ENCODE assay signal across 1 cellular context in the genomic region with DNA sequence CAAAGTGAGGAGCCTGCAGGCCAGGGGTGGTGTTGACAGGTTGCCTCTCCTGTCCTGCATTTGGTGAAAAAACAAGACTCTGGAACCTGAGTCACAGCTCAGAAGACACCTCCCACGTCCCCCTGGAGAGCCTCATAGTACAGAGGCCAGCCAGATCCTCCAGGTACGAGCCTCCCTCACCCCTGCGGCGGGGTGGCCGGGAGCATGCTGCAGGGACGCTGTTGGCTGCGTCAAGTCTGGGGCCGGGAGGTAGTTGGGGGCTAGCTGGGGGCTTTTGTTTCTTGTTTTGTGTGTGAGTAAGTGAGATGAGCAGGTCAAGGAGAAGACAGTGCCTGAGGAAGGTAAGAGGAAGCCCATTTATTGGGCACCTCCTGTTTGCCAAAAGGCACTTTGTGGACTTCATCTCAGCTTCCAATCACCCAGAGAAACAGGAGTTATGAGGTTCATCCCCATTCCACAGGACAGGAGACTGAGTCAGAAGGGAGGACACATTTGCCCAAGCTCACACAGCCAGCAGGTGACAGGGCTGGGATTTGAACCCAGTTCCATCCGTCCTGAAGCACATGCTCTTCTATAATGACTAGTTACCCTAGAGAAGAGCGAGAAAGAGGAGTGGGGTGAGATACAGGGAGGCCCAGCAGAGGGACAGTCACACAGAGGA.
TF ChIP-seq lines count a peak whose summit lies in the region.

No MANE protein-coding gene starts in this region.

TF ChIP-seq in HepG2, 621 proteins besides CTCF, POLR2A, EP300 and RAD21 (continued from another document):
- TF ChIP-seq, protein P1, sequence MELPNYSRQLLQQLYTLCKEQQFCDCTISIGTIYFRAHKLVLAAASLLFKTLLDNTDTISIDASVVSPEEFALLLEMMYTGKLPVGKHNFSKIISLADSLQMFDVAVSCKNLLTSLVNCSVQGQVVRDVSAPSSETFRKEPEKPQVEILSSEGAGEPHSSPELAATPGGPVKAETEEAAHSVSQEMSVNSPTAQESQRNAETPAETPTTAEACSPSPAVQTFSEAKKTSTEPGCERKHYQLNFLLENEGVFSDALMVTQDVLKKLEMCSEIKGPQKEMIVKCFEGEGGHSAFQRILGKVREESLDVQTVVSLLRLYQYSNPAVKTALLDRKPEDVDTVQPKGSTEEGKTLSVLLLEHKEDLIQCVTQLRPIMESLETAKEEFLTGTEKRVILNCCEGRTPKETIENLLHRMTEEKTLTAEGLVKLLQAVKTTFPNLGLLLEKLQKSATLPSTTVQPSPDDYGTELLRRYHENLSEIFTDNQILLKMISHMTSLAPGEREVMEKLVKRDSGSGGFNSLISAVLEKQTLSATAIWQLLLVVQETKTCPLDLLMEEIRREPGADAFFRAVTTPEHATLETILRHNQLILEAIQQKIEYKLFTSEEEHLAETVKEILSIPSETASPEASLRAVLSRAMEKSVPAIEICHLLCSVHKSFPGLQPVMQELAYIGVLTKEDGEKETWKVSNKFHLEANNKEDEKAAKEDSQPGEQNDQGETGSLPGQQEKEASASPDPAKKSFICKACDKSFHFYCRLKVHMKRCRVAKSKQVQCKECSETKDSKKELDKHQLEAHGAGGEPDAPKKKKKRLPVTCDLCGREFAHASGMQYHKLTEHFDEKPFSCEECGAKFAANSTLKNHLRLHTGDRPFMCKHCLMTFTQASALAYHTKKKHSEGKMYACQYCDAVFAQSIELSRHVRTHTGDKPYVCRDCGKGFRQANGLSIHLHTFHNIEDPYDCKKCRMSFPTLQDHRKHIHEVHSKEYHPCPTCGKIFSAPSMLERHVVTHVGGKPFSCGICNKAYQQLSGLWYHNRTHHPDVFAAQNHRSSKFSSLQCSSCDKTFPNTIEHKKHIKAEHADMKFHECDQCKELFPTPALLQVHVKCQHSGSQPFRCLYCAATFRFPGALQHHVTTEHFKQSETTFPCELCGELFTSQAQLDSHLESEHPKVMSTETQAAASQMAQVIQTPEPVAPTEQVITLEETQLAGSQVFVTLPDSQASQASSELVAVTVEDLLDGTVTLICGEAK (IDR thresholded peaks at IDR 0.05): no peak
- TF ChIP-seq, protein P1 (CRISPR knock-in tag; IDR thresholded peaks at IDR 0.05): no peak
- 0 out of 2 replicates have a peak, but pooled peaks have one; percentile 31 for TF ChIP-seq ZNF850 (CRISPR knock-in tag; conservative IDR thresholded peaks at IDR 0.05)
- no peak for TF ChIP-seq SIN3A (IDR thresholded peaks at IDR 0.05; ENCODE audit: borderline replicate concordance, low read depth, low read length)
- 0 out of 2 replicates have a peak, but pooled peaks have one; percentile 11 for TF ChIP-seq ZNF788 (CRISPR knock-in tag; IDR thresholded peaks at IDR 0.05; ENCODE audit: borderline replicate concordance)
- TF ChIP-seq, protein P2, sequence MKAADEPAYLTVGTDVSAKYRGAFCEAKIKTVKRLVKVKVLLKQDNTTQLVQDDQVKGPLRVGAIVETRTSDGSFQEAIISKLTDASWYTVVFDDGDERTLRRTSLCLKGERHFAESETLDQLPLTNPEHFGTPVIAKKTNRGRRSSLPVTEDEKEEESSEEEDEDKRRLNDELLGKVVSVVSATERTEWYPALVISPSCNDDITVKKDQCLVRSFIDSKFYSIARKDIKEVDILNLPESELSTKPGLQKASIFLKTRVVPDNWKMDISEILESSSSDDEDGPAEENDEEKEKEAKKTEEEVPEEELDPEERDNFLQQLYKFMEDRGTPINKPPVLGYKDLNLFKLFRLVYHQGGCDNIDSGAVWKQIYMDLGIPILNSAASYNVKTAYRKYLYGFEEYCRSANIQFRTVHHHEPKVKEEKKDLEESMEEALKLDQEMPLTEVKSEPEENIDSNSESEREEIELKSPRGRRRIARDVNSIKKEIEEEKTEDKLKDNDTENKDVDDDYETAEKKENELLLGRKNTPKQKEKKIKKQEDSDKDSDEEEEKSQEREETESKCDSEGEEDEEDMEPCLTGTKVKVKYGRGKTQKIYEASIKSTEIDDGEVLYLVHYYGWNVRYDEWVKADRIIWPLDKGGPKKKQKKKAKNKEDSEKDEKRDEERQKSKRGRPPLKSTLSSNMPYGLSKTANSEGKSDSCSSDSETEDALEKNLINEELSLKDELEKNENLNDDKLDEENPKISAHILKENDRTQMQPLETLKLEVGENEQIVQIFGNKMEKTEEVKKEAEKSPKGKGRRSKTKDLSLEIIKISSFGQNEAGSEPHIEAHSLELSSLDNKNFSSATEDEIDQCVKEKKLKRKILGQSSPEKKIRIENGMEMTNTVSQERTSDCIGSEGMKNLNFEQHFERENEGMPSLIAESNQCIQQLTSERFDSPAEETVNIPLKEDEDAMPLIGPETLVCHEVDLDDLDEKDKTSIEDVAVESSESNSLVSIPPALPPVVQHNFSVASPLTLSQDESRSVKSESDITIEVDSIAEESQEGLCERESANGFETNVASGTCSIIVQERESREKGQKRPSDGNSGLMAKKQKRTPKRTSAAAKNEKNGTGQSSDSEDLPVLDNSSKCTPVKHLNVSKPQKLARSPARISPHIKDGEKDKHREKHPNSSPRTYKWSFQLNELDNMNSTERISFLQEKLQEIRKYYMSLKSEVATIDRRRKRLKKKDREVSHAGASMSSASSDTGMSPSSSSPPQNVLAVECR (CRISPR knock-in tag; IDR thresholded peaks at IDR 0.05; ENCODE audit: borderline replicate concordance): 0 out of 2 replicates have a peak, but pooled peaks have one; percentile 8
- TF ChIP-seq ZBTB8A (CRISPR knock-in tag; IDR thresholded peaks at IDR 0.05; ENCODE audit: borderline replicate concordance, low read depth): no peak
- no peak for TF ChIP-seq HCFC1 (IDR thresholded peaks at IDR 0.05; ENCODE audit: low read depth, low read length)
- TF ChIP-seq ADNP (CRISPR knock-in tag; IDR thresholded peaks at IDR 0.05): peak; percentile 47; the same call in 1 of the 2 replicates
- TF ChIP-seq ZFP36 (IDR thresholded peaks at IDR 0.05; ENCODE audit: borderline replicate concordance, low read depth, low read length, partially characterized antibody): no peak
- TF ChIP-seq, protein P3, sequence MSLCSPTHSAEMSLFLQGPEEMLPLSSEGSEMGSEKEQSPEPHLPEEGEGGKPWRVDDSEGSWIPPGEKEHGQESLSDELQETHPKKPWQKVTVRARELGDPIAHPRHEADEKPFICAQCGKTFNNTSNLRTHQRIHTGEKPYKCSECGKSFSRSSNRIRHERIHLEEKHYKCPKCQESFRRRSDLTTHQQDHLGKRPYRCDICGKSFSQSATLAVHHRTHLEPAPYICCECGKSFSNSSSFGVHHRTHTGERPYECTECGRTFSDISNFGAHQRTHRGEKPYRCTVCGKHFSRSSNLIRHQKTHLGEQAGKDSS (CRISPR knock-in tag; IDR thresholded peaks at IDR 0.05; ENCODE audit: borderline replicate concordance, low read depth): no peak
- no peak for TF ChIP-seq ZNF747 (CRISPR knock-in tag; IDR thresholded peaks at IDR 0.05; ENCODE audit: borderline replicate concordance)
- TF ChIP-seq, protein P4, sequence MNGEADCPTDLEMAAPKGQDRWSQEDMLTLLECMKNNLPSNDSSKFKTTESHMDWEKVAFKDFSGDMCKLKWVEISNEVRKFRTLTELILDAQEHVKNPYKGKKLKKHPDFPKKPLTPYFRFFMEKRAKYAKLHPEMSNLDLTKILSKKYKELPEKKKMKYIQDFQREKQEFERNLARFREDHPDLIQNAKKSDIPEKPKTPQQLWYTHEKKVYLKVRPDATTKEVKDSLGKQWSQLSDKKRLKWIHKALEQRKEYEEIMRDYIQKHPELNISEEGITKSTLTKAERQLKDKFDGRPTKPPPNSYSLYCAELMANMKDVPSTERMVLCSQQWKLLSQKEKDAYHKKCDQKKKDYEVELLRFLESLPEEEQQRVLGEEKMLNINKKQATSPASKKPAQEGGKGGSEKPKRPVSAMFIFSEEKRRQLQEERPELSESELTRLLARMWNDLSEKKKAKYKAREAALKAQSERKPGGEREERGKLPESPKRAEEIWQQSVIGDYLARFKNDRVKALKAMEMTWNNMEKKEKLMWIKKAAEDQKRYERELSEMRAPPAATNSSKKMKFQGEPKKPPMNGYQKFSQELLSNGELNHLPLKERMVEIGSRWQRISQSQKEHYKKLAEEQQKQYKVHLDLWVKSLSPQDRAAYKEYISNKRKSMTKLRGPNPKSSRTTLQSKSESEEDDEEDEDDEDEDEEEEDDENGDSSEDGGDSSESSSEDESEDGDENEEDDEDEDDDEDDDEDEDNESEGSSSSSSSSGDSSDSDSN (CRISPR knock-in tag; IDR thresholded peaks at IDR 0.05): no peak
- no peak for TF ChIP-seq ZNF253 (CRISPR knock-in tag; IDR thresholded peaks at IDR 0.05; ENCODE audit: borderline replicate concordance)
- no peak for TF ChIP-seq NFIC (IDR thresholded peaks at IDR 0.05; ENCODE audit: low read length)
- no peak for TF ChIP-seq KLF6 (CRISPR knock-in tag; IDR thresholded peaks at IDR 0.05)
